Comparison of ENCODE assay signal across 9 cellular contexts in genomic region chr9:95504053-95504963, GRCh38. TPM values are rescaled to one million over a fixed set of nuclear protein-coding genes. Genes with fewer than 3 reads are reported as not detected.
DNase-seq lines count a peak whose midpoint lies in the region; ATAC-seq and TF ChIP-seq lines count a peak whose summit lies in the region.
"Had no signal": no experiment of that assay in that cellular context is flagged by ENCODE, and none has a peak within 500 bp of the region (broad histone marks: within the 10 kb centered on the region; RNA-seq: fewer than 3 reads in every experiment).

No MANE protein-coding gene starts in this region.

- H3K27me3 Mint-ChIP-seq in Caco-2 (ENCODE audit: insufficient read depth, unreplicated experiment) (no peaks in the 10 kb centered on the region), natural killer cell (ENCODE audit: low read depth in 2 of 2) (peaks cover 0 to 15% of the 10 kb centered on the region in 2 donors)

- H3K36me3 ChIP-seq in Caco-2 (ENCODE audit: control insufficient read depth, insufficient read depth, low read length) (no peaks in the 10 kb centered on the region; the same call in 1 of the 2 replicates), MM.1S (replicated peaks; ENCODE audit: insufficient read depth, low read length) (no peaks in the 10 kb centered on the region), duodenal mucosa (ENCODE audit: control insufficient read depth in 1 of 2, insufficient read depth in 2 of 2, low read length in 2 of 2) (peaks cover 0 to 5% of the 10 kb centered on the region in 2 donors)

- DNase-seq in Caco-2 = peak in 1 of 2 experiments; percentile 36
- peak; percentile 60 for DNase-seq in MM.1S
- DNase-seq in natural killer cell = no peak
- DNase-seq in NCI-H524 treated with DMSO at 0.1 percent for 48 hours (lab: John Stamatoyannopoulos, UW) = no peak
- no peak for DNase-seq in KBM-7
- DNase-seq: foreskin melanocyte had no signal

- H3K9ac ChIP-seq in MM.1S (ENCODE audit: low read length) (0 out of 2 replicates have a peak overlapping the region, but pooled peaks have one; percentile 53), duodenal mucosa (ENCODE audit: low read depth in 1 of 2, low read length in 2 of 2) (no peak overlapping the region)

- no peak overlapping the region; the same call in 1 of the 2 replicates for H3K4me3 ChIP-seq in Caco-2 (ENCODE audit: low read depth, low read length)
- H3K4me3 ChIP-seq in MM.1S (ENCODE audit: low read length) = peak overlapping the region; percentile 74
- peak overlapping the region; percentile 41 to 61 for H3K4me3 ChIP-seq in duodenal mucosa (ENCODE audit: low read depth in 1 of 2, low read length in 2 of 2)

- intact Hi-C loops in Caco-2 (cut with micrococcal nuclease; ENCODE audit: unreplicated experiment) (no loop called here), natural killer cell (cut with micrococcal nuclease) (loop anchor here (10.0 kb wide), 1 partner anchor 910 kb away; the partner anchor contains the start of gene ZNF367)

- H3F3A ChIP-seq in MM.1S (ENCODE audit: insufficient read depth, low read length) = peaks cover 25% of the 10 kb centered on the region

- in situ Hi-C loops in KBM-7 (cut with MboI; ENCODE audit: low pct_unique_long_range_greater_than_20kb, low sequenced_read_pairs) = no loop called here

- ATAC-seq in natural killer cell = no peak
- ATAC-seq in HG03139 (IDR thresholded peaks at IDR 0.05; ENCODE audit: unreplicated experiment) = no peak
- no peak for ATAC-seq in HG03039 (IDR thresholded peaks at IDR 0.05; ENCODE audit: unreplicated experiment)

- POLR2A ChIA-PET in Caco-2 (lab: Charles Lee) = no interaction called here

- BruUV-seq in Caco-2 (replicated peaks; lab: Mats Ljungman, UMichigan) = no TSS peak

- H3K4me3 Mint-ChIP-seq in Caco-2 (ENCODE audit: unreplicated experiment) (peak overlapping the region; percentile 93), natural killer cell (peak overlapping the region; percentile 88)

- peaks cover 87% of the 10 kb centered on the region for H3K79me2 ChIP-seq in MM.1S (ENCODE audit: low read length)

- H3K27ac ChIP-seq in MM.1S (ENCODE audit: low read length) (no peak overlapping the region), duodenal mucosa (ENCODE audit: low read depth, low read length) (no peak overlapping the region)

- H2AFZ ChIP-seq in MM.1S (ENCODE audit: low read length) = no peak overlapping the region

- H3K9me3 ChIP-seq in Caco-2 (no peaks in the 10 kb centered on the region), MM.1S (replicated peaks; ENCODE audit: insufficient read depth, low read length) (no peaks in the 10 kb centered on the region), duodenal mucosa (ENCODE audit: control insufficient read depth in 1 of 2, low read length in 2 of 2) (no peaks in the 10 kb centered on the region)

- no peaks in the 10 kb centered on the region for H3K9me2 ChIP-seq in MM.1S (replicated peaks; ENCODE audit: insufficient read depth, low read length)

- no peak overlapping the region for H3K27ac Mint-ChIP-seq in Caco-2 (ENCODE audit: unreplicated experiment)
- H3K27ac Mint-ChIP-seq in natural killer cell = peak overlapping the region; percentile 42 to 88

- peaks cover 15% of the 10 kb centered on the region for H3K4me1 ChIP-seq in Caco-2
- peaks cover 28% of the 10 kb centered on the region for H3K4me1 ChIP-seq in MM.1S (ENCODE audit: low read length)
- peaks cover 13 to 19% of the 10 kb centered on the region in 2 donors for H3K4me1 ChIP-seq in duodenal mucosa (ENCODE audit: control insufficient read depth in 1 of 2, insufficient read depth in 2 of 2, low read length in 2 of 2)

- peak overlapping the region; percentile 58 for H3K4me2 ChIP-seq in MM.1S (ENCODE audit: low read depth, low read length)

- no peaks in the 10 kb centered on the region for H3K9me3 Mint-ChIP-seq in Caco-2 (ENCODE audit: unreplicated experiment)
- H3K9me3 Mint-ChIP-seq in natural killer cell = no peaks in the 10 kb centered on the region

- H3K27me3 ChIP-seq in Caco-2 (replicated peaks; ENCODE audit: control insufficient read depth, insufficient read depth, low read length) (no peaks in the 10 kb centered on the region), MM.1S (replicated peaks; ENCODE audit: insufficient read depth, low read length) (no peaks in the 10 kb centered on the region), duodenal mucosa (ENCODE audit: control insufficient read depth in 1 of 2, insufficient read depth in 2 of 2, low read length in 2 of 2) (no peaks in the 10 kb centered on the region)

- H4K20me1 ChIP-seq in MM.1S (ENCODE audit: insufficient read depth, low read length) = no peaks in the 10 kb centered on the region

- TF ChIP-seq CTCF in Caco-2 (IDR thresholded peaks at IDR 0.05; ENCODE audit: insufficient read depth in 1 of 2, low read depth in 1 of 2, low read length in 1 of 2, severe bottlenecking in 1 of 2, unreplicated experiment in 1 of 2) = no peak
- peak; percentile 11; the same call in 1 of the 2 replicates for TF ChIP-seq CTCF in MM.1S (IDR thresholded peaks at IDR 0.05; ENCODE audit: low read length)
- TF ChIP-seq CTCF in natural killer cell (IDR thresholded peaks at IDR 0.05) = no peak

- H3K36me3 Mint-ChIP-seq in Caco-2 (ENCODE audit: insufficient read depth, unreplicated experiment) (peaks cover 15% of the 10 kb centered on the region), natural killer cell (no peaks in the 10 kb centered on the region)

- H3K4me1 Mint-ChIP-seq in Caco-2 (ENCODE audit: low read depth, unreplicated experiment) (peaks cover 23% of the 10 kb centered on the region), natural killer cell (peaks cover 49 to 62% of the 10 kb centered on the region in 2 donors)

- CTCF ChIA-PET in Caco-2 (lab: Charles Lee) = interaction anchor here (0.6 kb wide), 1 partner anchor 239 kb away, joined by 4 read pairs; no protein-coding TSS in a partner anchor

RNA-seq across cellular contexts. Expression of gene PTCH1, which starts 12.5 kb away (rescaled TPM):
- 23.3 and 25.9 TPM in 2 replicates for total RNA-seq in Caco-2 (2022)
- 100 to 1,000 TPM in 1 of 3 donors, 10 to 100 TPM in 2; 60.9 to 127 (median 82.1) TPM for total RNA-seq in natural killer cell
